In the genomic region with DNA sequence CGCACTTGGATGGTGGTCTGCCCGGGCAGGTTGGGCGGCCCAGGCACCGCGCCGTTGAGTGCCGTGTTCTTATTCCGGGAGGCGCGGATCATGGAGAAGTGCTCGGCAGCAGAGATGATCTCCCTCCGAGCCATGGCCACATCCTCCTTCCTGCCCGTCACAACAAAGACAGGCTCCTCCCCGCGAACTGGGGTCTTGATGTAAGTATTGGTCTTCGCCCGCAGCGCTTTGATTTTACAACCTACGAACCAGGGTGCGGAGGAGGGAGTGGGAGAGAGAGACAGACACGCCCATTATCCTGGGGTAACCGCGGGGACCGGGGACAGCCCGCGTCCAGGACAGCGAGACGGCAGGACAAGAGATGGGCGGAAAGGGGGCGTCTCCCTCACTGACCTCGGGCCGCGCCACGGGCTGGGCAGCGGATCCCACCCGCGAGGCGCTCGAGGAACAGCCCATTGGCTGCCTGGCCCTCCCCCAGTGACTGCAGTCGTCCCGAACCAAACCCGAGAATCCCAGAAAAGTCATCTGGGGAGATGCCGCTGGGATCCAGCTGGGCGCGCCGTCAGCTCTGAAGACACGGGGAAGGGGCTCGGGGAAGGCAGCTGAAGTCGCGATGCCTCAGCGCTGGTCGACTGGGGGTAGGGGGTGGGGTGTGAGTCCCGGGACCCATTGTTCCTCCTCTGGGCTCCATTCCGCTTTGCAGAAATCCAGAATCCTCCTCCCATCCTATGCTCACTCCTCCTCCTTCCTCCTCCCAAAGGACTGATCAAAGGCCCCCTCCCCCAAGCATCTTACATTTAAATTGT, we compare ENCODE assay signal across 1 cellular context.
A peak's percentile ranks its signal among the peaks of the same experiment; 100 is the strongest.
TF ChIP-seq lines count a peak whose summit lies in the region.

No MANE protein-coding gene starts in this region.

TF ChIP-seq in HEK293, 187 proteins besides CTCF, POLR2A, EP300 and RAD21 (continued from another document and continues in another):
- TF ChIP-seq, protein P1, sequence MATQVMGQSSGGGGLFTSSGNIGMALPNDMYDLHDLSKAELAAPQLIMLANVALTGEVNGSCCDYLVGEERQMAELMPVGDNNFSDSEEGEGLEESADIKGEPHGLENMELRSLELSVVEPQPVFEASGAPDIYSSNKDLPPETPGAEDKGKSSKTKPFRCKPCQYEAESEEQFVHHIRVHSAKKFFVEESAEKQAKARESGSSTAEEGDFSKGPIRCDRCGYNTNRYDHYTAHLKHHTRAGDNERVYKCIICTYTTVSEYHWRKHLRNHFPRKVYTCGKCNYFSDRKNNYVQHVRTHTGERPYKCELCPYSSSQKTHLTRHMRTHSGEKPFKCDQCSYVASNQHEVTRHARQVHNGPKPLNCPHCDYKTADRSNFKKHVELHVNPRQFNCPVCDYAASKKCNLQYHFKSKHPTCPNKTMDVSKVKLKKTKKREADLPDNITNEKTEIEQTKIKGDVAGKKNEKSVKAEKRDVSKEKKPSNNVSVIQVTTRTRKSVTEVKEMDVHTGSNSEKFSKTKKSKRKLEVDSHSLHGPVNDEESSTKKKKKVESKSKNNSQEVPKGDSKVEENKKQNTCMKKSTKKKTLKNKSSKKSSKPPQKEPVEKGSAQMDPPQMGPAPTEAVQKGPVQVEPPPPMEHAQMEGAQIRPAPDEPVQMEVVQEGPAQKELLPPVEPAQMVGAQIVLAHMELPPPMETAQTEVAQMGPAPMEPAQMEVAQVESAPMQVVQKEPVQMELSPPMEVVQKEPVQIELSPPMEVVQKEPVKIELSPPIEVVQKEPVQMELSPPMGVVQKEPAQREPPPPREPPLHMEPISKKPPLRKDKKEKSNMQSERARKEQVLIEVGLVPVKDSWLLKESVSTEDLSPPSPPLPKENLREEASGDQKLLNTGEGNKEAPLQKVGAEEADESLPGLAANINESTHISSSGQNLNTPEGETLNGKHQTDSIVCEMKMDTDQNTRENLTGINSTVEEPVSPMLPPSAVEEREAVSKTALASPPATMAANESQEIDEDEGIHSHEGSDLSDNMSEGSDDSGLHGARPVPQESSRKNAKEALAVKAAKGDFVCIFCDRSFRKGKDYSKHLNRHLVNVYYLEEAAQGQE (tag by site-specific recombination; IDR thresholded peaks at IDR 0.05) = no peak
- TF ChIP-seq, protein P2, sequence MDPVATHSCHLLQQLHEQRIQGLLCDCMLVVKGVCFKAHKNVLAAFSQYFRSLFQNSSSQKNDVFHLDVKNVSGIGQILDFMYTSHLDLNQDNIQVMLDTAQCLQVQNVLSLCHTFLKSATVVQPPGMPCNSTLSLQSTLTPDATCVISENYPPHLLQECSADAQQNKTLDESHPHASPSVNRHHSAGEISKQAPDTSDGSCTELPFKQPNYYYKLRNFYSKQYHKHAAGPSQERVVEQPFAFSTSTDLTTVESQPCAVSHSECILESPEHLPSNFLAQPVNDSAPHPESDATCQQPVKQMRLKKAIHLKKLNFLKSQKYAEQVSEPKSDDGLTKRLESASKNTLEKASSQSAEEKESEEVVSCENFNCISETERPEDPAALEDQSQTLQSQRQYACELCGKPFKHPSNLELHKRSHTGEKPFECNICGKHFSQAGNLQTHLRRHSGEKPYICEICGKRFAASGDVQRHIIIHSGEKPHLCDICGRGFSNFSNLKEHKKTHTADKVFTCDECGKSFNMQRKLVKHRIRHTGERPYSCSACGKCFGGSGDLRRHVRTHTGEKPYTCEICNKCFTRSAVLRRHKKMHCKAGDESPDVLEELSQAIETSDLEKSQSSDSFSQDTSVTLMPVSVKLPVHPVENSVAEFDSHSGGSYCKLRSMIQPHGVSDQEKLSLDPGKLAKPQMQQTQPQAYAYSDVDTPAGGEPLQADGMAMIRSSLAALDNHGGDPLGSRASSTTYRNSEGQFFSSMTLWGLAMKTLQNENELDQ (tag by site-specific recombination; IDR thresholded peaks at IDR 0.05; ENCODE audit: low read depth) = no peak
- TF ChIP-seq OSR2 (tag by site-specific recombination; IDR thresholded peaks at IDR 0.05) (no peak), ZNF664 (tag by site-specific recombination; IDR thresholded peaks at IDR 0.05) (no peak), ZNF311 (tag by site-specific recombination; IDR thresholded peaks at IDR 0.05; ENCODE audit: borderline replicate concordance) (no peak), ZNF24 (tag by site-specific recombination; IDR thresholded peaks at IDR 0.05) (no peak), KLF16 (tag by site-specific recombination; IDR thresholded peaks at IDR 0.05) (peak; percentile 61), ZNF121 (tag by site-specific recombination; IDR thresholded peaks at IDR 0.05) (peak; percentile 42; the same call in 1 of the 2 replicates), KLF1 (tag by site-specific recombination; IDR thresholded peaks at IDR 0.05) (peak; percentile 71), ZNF529 (tag by site-specific recombination; IDR thresholded peaks at IDR 0.05; ENCODE audit: insufficient replicate concordance) (no peak), ZNF350 (tag by site-specific recombination; IDR thresholded peaks at IDR 0.05) (no peak), ZNF792 (tag by site-specific recombination; IDR thresholded peaks at IDR 0.05) (no peak), ZSCAN23 (tag by site-specific recombination; IDR thresholded peaks at IDR 0.05) (no peak), ZNF174 (tag by site-specific recombination; IDR thresholded peaks at IDR 0.05) (no peak), ZNF175 (tag by site-specific recombination; IDR thresholded peaks at IDR 0.05) (no peak), PRDM1 (tag by site-specific recombination; IDR thresholded peaks at IDR 0.05) (no peak), SP2 (tag by site-specific recombination; IDR thresholded peaks at IDR 0.05) (peak; percentile 77), ZNF776 (tag by site-specific recombination; IDR thresholded peaks at IDR 0.05; ENCODE audit: borderline replicate concordance) (no peak), ZFHX2 (tag by site-specific recombination; conservative IDR thresholded peaks at IDR 0.05) (peak; percentile 90), ZNF391 (tag by site-specific recombination; IDR thresholded peaks at IDR 0.05; ENCODE audit: borderline replicate concordance, low read depth) (no peak), GLIS1 (tag by site-specific recombination; IDR thresholded peaks at IDR 0.05) (peak; percentile 23; the same call in 1 of the 2 replicates), KLF8 (tag by site-specific recombination; IDR thresholded peaks at IDR 0.05) (peak; percentile 14; the same call in 1 of the 2 replicates), ZNF596 (tag by site-specific recombination; IDR thresholded peaks at IDR 0.05) (no peak), ZBTB8A (tag by site-specific recombination; IDR thresholded peaks at IDR 0.05) (peak; percentile 41; the same call in 1 of the 2 replicates), GLIS2 (tag by site-specific recombination; IDR thresholded peaks at IDR 0.05) (peak; percentile 87), ZNF184 (tag by site-specific recombination; IDR thresholded peaks at IDR 0.05) (no peak), FEZF1 (tag by site-specific recombination; IDR thresholded peaks at IDR 0.05) (no peak), KLF9 (tag by site-specific recombination; IDR thresholded peaks at IDR 0.05; ENCODE audit: low read depth) (peak; percentile 86)
- TF ChIP-seq, protein P3, sequence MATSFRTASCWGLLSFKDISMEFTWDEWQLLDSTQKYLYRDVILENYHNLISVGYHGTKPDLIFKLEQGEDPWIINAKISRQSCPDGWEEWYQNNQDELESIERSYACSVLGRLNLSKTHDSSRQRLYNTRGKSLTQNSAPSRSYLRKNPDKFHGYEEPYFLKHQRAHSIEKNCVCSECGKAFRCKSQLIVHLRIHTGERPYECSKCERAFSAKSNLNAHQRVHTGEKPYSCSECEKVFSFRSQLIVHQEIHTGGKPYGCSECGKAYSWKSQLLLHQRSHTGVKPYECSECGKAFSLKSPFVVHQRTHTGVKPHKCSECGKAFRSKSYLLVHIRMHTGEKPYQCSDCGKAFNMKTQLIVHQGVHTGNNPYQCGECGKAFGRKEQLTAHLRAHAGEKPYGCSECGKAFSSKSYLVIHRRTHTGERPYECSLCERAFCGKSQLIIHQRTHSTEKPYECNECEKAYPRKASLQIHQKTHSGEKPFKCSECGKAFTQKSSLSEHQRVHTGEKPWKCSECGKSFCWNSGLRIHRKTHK (tag by site-specific recombination; IDR thresholded peaks at IDR 0.05) = no peak
- TF ChIP-seq, protein P4, sequence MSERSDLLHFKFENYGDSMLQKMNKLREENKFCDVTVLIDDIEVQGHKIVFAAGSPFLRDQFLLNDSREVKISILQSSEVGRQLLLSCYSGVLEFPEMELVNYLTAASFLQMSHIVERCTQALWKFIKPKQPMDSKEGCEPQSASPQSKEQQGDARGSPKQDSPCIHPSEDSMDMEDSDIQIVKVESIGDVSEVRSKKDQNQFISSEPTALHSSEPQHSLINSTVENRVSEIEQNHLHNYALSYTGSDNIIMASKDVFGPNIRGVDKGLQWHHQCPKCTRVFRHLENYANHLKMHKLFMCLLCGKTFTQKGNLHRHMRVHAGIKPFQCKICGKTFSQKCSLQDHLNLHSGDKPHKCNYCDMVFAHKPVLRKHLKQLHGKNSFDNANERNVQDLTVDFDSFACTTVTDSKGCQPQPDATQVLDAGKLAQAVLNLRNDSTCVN (tag by site-specific recombination; optimal IDR thresholded peaks at IDR 0.05) = no peak
- TF ChIP-seq, protein P5, sequence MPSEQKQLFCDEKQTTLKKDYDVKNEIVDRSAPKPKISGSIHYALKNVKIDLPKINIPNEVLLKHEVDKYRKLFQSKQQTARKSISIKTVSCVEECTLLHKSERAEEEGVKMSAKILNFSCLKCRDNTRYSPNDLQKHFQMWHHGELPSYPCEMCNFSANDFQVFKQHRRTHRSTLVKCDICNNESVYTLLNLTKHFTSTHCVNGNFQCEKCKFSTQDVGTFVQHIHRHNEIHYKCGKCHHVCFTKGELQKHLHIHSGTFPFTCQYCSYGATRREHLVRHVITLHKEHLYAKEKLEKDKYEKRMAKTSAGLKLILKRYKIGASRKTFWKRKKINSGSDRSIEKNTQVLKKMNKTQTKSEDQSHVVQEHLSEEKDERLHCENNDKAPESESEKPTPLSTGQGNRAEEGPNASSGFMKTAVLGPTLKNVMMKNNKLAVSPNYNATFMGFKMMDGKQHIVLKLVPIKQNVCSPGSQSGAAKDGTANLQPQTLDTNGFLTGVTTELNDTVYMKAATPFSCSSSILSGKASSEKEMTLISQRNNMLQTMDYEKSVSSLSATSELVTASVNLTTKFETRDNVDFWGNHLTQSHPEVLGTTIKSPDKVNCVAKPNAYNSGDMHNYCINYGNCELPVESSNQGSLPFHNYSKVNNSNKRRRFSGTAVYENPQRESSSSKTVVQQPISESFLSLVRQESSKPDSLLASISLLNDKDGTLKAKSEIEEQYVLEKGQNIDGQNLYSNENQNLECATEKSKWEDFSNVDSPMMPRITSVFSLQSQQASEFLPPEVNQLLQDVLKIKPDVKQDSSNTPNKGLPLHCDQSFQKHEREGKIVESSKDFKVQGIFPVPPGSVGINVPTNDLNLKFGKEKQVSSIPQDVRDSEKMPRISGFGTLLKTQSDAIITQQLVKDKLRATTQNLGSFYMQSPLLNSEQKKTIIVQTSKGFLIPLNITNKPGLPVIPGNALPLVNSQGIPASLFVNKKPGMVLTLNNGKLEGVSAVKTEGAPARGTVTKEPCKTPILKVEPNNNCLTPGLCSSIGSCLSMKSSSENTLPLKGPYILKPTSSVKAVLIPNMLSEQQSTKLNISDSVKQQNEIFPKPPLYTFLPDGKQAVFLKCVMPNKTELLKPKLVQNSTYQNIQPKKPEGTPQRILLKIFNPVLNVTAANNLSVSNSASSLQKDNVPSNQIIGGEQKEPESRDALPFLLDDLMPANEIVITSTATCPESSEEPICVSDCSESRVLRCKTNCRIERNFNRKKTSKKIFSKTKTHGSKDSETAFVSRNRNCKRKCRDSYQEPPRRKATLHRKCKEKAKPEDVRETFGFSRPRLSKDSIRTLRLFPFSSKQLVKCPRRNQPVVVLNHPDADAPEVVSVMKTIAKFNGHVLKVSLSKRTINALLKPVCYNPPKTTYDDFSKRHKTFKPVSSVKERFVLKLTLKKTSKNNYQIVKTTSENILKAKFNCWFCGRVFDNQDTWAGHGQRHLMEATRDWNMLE (tag by site-specific recombination; conservative IDR thresholded peaks at IDR 0.05; ENCODE audit: low read depth) = no peak
- TF ChIP-seq, protein P6, sequence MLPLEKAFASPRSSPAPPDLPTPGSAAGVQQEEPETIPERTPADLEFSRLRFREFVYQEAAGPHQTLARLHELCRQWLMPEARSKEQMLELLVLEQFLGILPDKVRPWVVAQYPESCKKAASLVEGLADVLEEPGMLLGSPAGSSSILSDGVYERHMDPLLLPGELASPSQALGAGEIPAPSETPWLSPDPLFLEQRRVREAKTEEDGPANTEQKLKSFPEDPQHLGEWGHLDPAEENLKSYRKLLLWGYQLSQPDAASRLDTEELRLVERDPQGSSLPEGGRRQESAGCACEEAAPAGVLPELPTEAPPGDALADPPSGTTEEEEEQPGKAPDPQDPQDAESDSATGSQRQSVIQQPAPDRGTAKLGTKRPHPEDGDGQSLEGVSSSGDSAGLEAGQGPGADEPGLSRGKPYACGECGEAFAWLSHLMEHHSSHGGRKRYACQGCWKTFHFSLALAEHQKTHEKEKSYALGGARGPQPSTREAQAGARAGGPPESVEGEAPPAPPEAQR (tag by site-specific recombination; IDR thresholded peaks at IDR 0.05) = no peak
- TF ChIP-seq, protein P7, sequence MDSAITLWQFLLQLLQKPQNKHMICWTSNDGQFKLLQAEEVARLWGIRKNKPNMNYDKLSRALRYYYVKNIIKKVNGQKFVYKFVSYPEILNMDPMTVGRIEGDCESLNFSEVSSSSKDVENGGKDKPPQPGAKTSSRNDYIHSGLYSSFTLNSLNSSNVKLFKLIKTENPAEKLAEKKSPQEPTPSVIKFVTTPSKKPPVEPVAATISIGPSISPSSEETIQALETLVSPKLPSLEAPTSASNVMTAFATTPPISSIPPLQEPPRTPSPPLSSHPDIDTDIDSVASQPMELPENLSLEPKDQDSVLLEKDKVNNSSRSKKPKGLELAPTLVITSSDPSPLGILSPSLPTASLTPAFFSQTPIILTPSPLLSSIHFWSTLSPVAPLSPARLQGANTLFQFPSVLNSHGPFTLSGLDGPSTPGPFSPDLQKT (IDR thresholded peaks at IDR 0.05; ENCODE audit: borderline replicate concordance, low read depth, low read length) = no peak
- TF ChIP-seq, protein P8, sequence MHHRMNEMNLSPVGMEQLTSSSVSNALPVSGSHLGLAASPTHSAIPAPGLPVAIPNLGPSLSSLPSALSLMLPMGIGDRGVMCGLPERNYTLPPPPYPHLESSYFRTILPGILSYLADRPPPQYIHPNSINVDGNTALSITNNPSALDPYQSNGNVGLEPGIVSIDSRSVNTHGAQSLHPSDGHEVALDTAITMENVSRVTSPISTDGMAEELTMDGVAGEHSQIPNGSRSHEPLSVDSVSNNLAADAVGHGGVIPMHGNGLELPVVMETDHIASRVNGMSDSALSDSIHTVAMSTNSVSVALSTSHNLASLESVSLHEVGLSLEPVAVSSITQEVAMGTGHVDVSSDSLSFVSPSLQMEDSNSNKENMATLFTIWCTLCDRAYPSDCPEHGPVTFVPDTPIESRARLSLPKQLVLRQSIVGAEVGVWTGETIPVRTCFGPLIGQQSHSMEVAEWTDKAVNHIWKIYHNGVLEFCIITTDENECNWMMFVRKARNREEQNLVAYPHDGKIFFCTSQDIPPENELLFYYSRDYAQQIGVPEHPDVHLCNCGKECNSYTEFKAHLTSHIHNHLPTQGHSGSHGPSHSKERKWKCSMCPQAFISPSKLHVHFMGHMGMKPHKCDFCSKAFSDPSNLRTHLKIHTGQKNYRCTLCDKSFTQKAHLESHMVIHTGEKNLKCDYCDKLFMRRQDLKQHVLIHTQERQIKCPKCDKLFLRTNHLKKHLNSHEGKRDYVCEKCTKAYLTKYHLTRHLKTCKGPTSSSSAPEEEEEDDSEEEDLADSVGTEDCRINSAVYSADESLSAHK (tag by site-specific recombination; IDR thresholded peaks at IDR 0.05) = no peak
